In the genomic region with DNA sequence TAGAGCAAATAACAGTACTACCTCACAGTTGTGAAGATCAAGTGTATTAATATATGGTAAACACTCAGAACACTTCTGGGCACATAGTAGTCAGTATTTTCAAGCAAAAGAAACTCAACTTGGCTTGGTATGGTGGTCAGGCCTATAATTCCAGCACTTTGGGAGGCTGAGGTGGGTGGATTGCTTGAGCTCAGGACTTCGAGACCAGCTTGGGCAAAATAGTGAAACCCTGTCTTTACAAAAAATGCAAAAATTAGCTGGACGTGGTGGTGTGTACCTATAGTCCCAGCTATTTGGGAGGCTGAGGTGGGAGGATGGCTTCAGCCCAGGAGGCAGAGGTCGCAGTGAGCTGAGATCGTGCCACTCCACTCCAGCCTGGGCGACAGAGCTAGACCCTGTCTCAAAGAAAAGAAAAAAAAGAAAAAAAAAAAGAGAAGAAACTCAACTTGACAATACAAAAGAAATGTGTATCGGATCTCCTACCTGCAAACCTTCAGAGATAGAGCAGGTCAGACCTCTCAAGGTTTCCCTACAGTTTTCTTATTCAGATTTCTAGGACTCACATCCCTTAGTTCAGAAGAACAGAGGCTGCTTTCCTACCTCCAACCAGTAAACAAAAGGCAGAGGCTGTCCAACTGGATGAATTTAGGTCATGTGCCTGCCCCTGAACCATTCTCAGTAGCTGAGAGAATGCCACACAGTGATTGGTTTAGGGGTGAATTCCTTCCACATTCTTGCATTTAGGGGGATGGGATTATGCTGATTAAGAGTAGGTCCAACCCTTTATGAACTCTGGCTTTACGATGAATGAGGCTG, we compare ENCODE assay signal across 8 cellular contexts. TPM values are rescaled to one million over a fixed set of nuclear protein-coding genes. Genes with fewer than 3 reads are reported as not detected.
DNase-seq lines count a peak whose midpoint lies in the region; ATAC-seq and TF ChIP-seq lines count a peak whose summit lies in the region.

No MANE protein-coding gene starts in this region.

- H3K27ac ChIP-seq in osteoblast (ENCODE audit: low read depth, low read length): no peak overlapping the region

- H3K9me3 ChIP-seq in osteoblast (ENCODE audit: low read depth, low read length): no peaks in the 10 kb centered on the region

- H3K4me2 ChIP-seq in osteoblast (ENCODE audit: insufficient read depth, low read length): peak overlapping the region; percentile 89

- TF ChIP-seq CTCF in osteoblast (IDR thresholded peaks at IDR 0.05; ENCODE audit: extremely low read depth, low read depth, low read length): no peak

- H3K36me3 ChIP-seq in H7 (replicated peaks; ENCODE audit: control insufficient read depth, insufficient read depth, low read length): peaks cover 10% of the 10 kb centered on the region
- H3K36me3 ChIP-seq in osteoblast (ENCODE audit: insufficient read depth, low read length): peaks cover 16% of the 10 kb centered on the region

- peaks cover 23% of the 10 kb centered on the region for H3K4me1 ChIP-seq in osteoblast (ENCODE audit: insufficient read depth, low read length)

- H3K4me3 ChIP-seq in H7 (ENCODE audit: insufficient read depth, low read depth, low read length) (no peak overlapping the region), osteoblast (ENCODE audit: insufficient read depth, low read length) (no peak overlapping the region)

- peaks cover 34% of the 10 kb centered on the region for H3K79me2 ChIP-seq in osteoblast (ENCODE audit: insufficient read depth, low read length)

- H3K27me3 ChIP-seq in H7 (ENCODE audit: control insufficient read depth, insufficient read depth, low read length) (no peaks in the 10 kb centered on the region), osteoblast (ENCODE audit: insufficient read depth, low read length) (no peaks in the 10 kb centered on the region)

- no peak for ATAC-seq in HG03521 (IDR thresholded peaks at IDR 0.05; ENCODE audit: unreplicated experiment)

- no peaks in the 10 kb centered on the region for H4K20me1 ChIP-seq in osteoblast (ENCODE audit: insufficient read depth, low read length)

- peak overlapping the region; percentile 83 for H2AFZ ChIP-seq in osteoblast (ENCODE audit: low read length)

- peak; percentile 87 for DNase-seq in H7
- DNase-seq in NCI-H82 (lab: John Stamatoyannopoulos, UW): peak; percentile 89
- peak; percentile 61 for DNase-seq in epidermal melanocyte (ENCODE audit: insufficient read length, low spot score)
- DNase-seq in osteoblast (ENCODE audit: insufficient read length, low spot score, missing footprints): no peak
- no peak for DNase-seq in stimulated activated CD4-positive, alpha-beta T cell treated with anti-CD3 and anti-CD28 coated beads, Interleukin-4, amount 100 ng/mL, for 1 hour
- DNase-seq in activated naive CD4-positive, alpha-beta T cell treated with anti-CD3 and anti-CD28 coated beads, Interleukin-2, amount 50 U/mL, for 16 hours: no peak
- no peak for DNase-seq in activated gamma-delta T cell treated with Interleukin-2 at 50 U/mL for 16 hours

RNA-seq across cellular contexts. Expression of gene KPNA2, which starts 1.7 kb away (rescaled TPM):
- total RNA-seq in H7 (2014; rRNA removed; shearing (Covaris generic)): 390 and 410 TPM in 2 replicates
- total RNA-seq in osteoblast: 40.1 and 40.9 TPM in 2 replicates

RNA-seq across cellular contexts. Expression of gene C17orf58, which starts 37.6 kb away (rescaled TPM):
- 55.8 and 57.0 TPM in 2 replicates for total RNA-seq in H7 (2014; rRNA removed; shearing (Covaris generic))
- 7.2 and 8.3 TPM in 2 replicates for total RNA-seq in osteoblast

Comparison
In these comparisons a context has a peak if more than half of its experiments do, and no peak if none do; other contexts are left out.
1. DNase-seq: peak in H7 (single experiment), NCI-H82 (single experiment) and epidermal melanocyte (single experiment); none in osteoblast (single experiment), stimulated activated CD4-positive, alpha-beta T cell treated with anti-CD3 and anti-CD28 coated beads, Interleukin-4, amount 100 ng/mL, for 1 hour (single experiment), activated naive CD4-positive, alpha-beta T cell treated with anti-CD3 and anti-CD28 coated beads, Interleukin-2, amount 50 U/mL, for 16 hours (single experiment) and activated gamma-delta T cell treated with Interleukin-2 at 50 U/mL for 16 hours (single experiment).